In genomic region chr2:85525029-85525428, GRCh38 we compare ENCODE assay signal across 12 cellular contexts. TPM values are rescaled to one million over a fixed set of nuclear protein-coding genes. Genes with fewer than 3 reads are reported as not detected.
DNase-seq lines count a peak whose midpoint lies in the region; ATAC-seq and TF ChIP-seq lines count a peak whose summit lies in the region.
"Had no signal": no experiment of that assay in that cellular context is flagged by ENCODE, and none has a peak within 500 bp of the region (broad histone marks: within the 10 kb centered on the region; RNA-seq: fewer than 3 reads in every experiment).

No MANE protein-coding gene starts in this region.

- H3K36me3 ChIP-seq in heart right ventricle: no peaks in the 10 kb centered on the region
- H3K36me3 ChIP-seq in mucosa of rectum (ENCODE audit: control insufficient read depth in 2 of 2, insufficient read depth in 2 of 2, low read length in 2 of 2): no peaks in the 10 kb centered on the region
- H3K36me3 ChIP-seq: SJSA1 had no signal

- DNase-seq in heart right ventricle (no peak), left cardiac atrium (no peak), type B pancreatic cell (ENCODE audit: extremely low spot score, unreplicated experiment) (no peak), NCI-H187 (lab: John Stamatoyannopoulos, UW) (no peak)
- DNase-seq: naive B cell, NCI-H187 treated with DMSO at 0.1 percent for 48 hours, NCI-H748 treated with DMSO at 0.1 percent for 48 hours, small intestine had no signal

- H3K27me3 ChIP-seq in heart right ventricle (no peaks in the 10 kb centered on the region), mucosa of rectum (ENCODE audit: control insufficient read depth in 2 of 2, insufficient read depth in 2 of 2, low read length in 2 of 2) (no peaks in the 10 kb centered on the region)
- H3K27me3 ChIP-seq: SJSA1 had no signal

- TF ChIP-seq CTCF in heart right ventricle (IDR thresholded peaks at IDR 0.05) (no peak), type B pancreatic cell (conservative IDR thresholded peaks at IDR 0.05) (no peak)

- H3K4me1 ChIP-seq in heart right ventricle (peaks cover 7 to 28% (median 20%) of the 10 kb centered on the region in 9 donors), mucosa of rectum (ENCODE audit: control insufficient read depth in 2 of 2, insufficient read depth in 2 of 2, low read length in 2 of 2) (peaks cover 17 to 32% of the 10 kb centered on the region in 2 donors)

- H3K36me3 Mint-ChIP-seq in type B pancreatic cell: no peaks in the 10 kb centered on the region
- H3K36me3 Mint-ChIP-seq: naive B cell had no signal

- H3K9ac ChIP-seq in mucosa of rectum (ENCODE audit: low read depth in 1 of 2, low read length in 2 of 2): no peak overlapping the region

- peak overlapping the region in 9 of 10 donors; percentile 60 to 76 (median 67) for H3K27ac ChIP-seq in heart right ventricle
- H3K27ac ChIP-seq in mucosa of rectum (ENCODE audit: low read depth in 2 of 2, low read length in 2 of 2): peak overlapping the region; percentile 40 to 64
- H3K27ac ChIP-seq: SJSA1 had no signal

- no peaks in the 10 kb centered on the region for H3K9me3 Mint-ChIP-seq in type B pancreatic cell
- H3K9me3 Mint-ChIP-seq: naive B cell had no signal

- intact Hi-C loops in heart right ventricle (cut with DNase I): no loop called here
- intact Hi-C loops in left cardiac atrium (cut with DNase I): no loop called here

- peak overlapping the region; percentile 22 for H3K4me3 Mint-ChIP-seq in type B pancreatic cell

- ATAC-seq in heart right ventricle (no peak), left cardiac atrium (no peak), HG02852 (IDR thresholded peaks at IDR 0.05; ENCODE audit: unreplicated experiment) (no peak)

- no peaks in the 10 kb centered on the region for H3K27me3 Mint-ChIP-seq in type B pancreatic cell

- H3K4me3 ChIP-seq in heart right ventricle (no peak overlapping the region), mucosa of rectum (ENCODE audit: low read length in 2 of 2) (no peak overlapping the region)
- H3K4me3 ChIP-seq: SJSA1 had no signal

- peak overlapping the region; percentile 73 for H3K27ac Mint-ChIP-seq in type B pancreatic cell

- no peaks in the 10 kb centered on the region for H3K9me3 ChIP-seq in heart right ventricle
- H3K9me3 ChIP-seq in mucosa of rectum (ENCODE audit: control insufficient read depth in 2 of 2, low read length in 2 of 2): no peaks in the 10 kb centered on the region
- H3K9me3 ChIP-seq: SJSA1 had no signal

- 70 to 73% methylated on average over 5 of the region's 5 CpGs for WGBS in heart right ventricle, 2 donors

- H3K4me1 Mint-ChIP-seq in type B pancreatic cell (ENCODE audit: unreplicated experiment): peaks cover 36% of the 10 kb centered on the region

RNA-seq across cellular contexts. Expression of gene MAT2A, which starts 13.9 kb away (rescaled TPM):
- total RNA-seq in heart right ventricle (100 to 1,000 TPM in 8 of 10 donors, 10 to 100 TPM in 2; 94.5 to 460 (median 129) TPM), left cardiac atrium (100 to 1,000 TPM; 107 to 389 TPM), type B pancreatic cell (ENCODE audit: low replicate concordance) (209 and 403 TPM in 2 replicates)
- polyA plus RNA-seq in heart right ventricle: 10 to 100 TPM; 81.7 to 93.4 TPM

RNA-seq across cellular contexts. Expression of gene GGCX, which starts 36.3 kb away (rescaled TPM):
- 10 to 100 TPM; 18.2 to 31.1 (median 21.6) TPM for total RNA-seq in heart right ventricle
- polyA plus RNA-seq in heart right ventricle: 10 to 100 TPM; 14.0 to 24.5 TPM
- total RNA-seq in left cardiac atrium: 10 to 100 TPM; 34.0 to 37.3 TPM
- 62.6 and 76.2 TPM in 2 replicates for total RNA-seq in type B pancreatic cell (ENCODE audit: low replicate concordance)

RNA-seq across cellular contexts. Expression of gene VAMP8, which starts 52.4 kb away (rescaled TPM):
- total RNA-seq in heart right ventricle (10 to 100 TPM in 5 of 10 donors, 1 to 10 TPM in 5; 4.9 to 56.8 (median 9.2) TPM), left cardiac atrium (10 to 100 TPM; 30.3 to 54.8 TPM), type B pancreatic cell (ENCODE audit: low replicate concordance) (62.8 and 157 TPM in 2 replicates)
- polyA plus RNA-seq in heart right ventricle: 10 to 100 TPM; 16.4 to 26.6 TPM
- total RNA-seq: A673, SJSA1 had no signal

RNA-seq across cellular contexts. Expression of gene VAMP5, which starts 59.2 kb away (rescaled TPM):
- total RNA-seq in heart right ventricle (100 to 1,000 TPM in 1 of 10 donors, 10 to 100 TPM in 9; 25.8 to 146 (median 35.5) TPM), left cardiac atrium (10 to 100 TPM; 84.7 to 91.4 TPM), type B pancreatic cell (ENCODE audit: low replicate concordance) (3.4 and 4.4 TPM in 2 replicates)
- polyA plus RNA-seq in heart right ventricle: 100 to 1,000 TPM in 1 of 2 donors, 10 to 100 TPM in 1; 79.6 to 131 TPM
